ENCODE assay signal across 1 cellular context in genomic region chr6:140101818-140102217, GRCh38.
TF ChIP-seq lines count a peak whose summit lies in the region.

No MANE protein-coding gene starts in this region.

TF ChIP-seq in GM12878, 131 proteins besides CTCF, POLR2A, EP300 and RAD21 (continued from another document):
- TF ChIP-seq USF1 (IDR thresholded peaks at IDR 0.05; ENCODE audit: borderline replicate concordance, extremely low read length, insufficient read depth, low read depth, low read length) (no peak), NR2F1 (conservative IDR thresholded peaks at IDR 0.05) (no peak), RCOR1 (conservative IDR thresholded peaks at IDR 0.05; ENCODE audit: low read depth, low read length) (no peak), WRNIP1 (IDR thresholded peaks at IDR 0.05; ENCODE audit: borderline replicate concordance, low read depth, low read length) (no peak), ZBTB33 (IDR thresholded peaks at IDR 0.05) (no peak)
TF ChIP-seq in GM12878: peak in this region for 0.
